Comparison of ENCODE assay signal across 8 cellular contexts in the genomic region with DNA sequence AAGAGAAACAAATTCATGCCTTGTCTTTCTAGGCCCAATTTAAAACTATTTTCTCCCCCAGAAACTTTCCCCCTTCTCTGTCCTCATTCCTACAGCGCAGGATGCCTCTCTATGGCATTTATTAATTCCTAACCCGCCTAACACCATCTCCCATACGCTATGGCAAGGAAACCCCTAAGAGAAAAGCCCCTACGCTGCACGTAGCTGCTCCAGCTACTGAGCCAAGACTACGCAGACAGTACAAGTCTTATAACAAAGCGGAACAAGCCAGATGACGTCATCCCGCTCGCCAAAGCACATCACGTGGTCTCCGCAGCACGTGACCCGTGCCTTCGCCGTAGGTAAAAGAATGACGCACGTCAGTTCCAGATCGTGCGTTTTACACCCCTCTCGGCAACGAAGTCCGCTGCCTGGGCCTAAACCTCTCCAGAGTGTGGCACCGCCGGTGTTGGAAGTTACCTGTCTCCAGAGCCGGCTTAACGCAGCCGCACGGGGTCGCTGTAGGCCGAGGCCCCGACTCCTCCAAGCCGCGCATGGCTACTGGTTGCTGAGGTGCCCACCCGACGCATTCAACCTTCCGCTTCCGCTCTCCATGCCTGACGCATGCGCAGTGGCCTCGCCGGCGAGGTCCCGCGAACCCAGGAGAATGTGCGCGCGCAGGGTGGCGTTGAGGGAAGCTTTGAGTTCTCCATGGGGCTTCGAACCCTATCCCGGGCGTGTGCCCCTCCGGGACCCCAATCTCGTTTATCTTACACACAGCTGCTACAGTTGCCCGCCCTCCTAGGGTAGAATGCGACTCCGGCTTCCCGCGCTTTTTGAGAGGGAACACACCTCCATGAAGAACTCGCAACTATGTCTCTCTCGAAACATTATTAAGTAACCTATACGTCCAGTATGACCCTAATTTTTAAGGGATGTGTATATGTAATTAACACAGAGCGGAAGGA. TPM values are rescaled to one million over a fixed set of nuclear protein-coding genes. Genes with fewer than 3 reads are reported as not detected.
DNase-seq lines count a peak whose midpoint lies in the region; ATAC-seq and TF ChIP-seq lines count a peak whose summit lies in the region.

A gene with protein sequence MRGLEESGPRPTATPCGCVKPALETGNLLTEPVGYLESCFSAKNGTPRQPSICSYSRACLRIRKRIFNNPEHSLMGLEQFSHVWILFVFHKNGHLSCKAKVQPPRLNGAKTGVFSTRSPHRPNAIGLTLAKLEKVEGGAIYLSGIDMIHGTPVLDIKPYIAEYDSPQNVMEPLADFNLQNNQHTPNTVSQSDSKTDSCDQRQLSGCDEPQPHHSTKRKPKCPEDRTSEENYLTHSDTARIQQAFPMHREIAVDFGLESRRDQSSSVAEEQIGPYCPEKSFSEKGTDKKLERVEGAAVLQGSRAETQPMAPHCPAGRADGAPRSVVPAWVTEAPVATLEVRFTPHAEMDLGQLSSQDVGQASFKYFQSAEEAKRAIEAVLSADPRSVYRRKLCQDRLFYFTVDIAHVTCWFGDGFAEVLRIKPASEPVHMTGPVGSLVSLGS (minus strand): TSS at position 542 of the 947 bp plus-strand sequence. CDS start 7 bp downstream, at position 535.

- peaks cover 3 to 19% of the 10 kb centered on the region in 2 donors for H3K4me1 ChIP-seq in ascending aorta
- no peaks in the 10 kb centered on the region for H3K4me1 ChIP-seq in rectal smooth muscle tissue (ENCODE audit: control insufficient read depth, insufficient read depth, low read length)
- no peaks in the 10 kb centered on the region for H3K4me1 ChIP-seq in aorta (ENCODE audit: control insufficient read depth in 1 of 2, insufficient read depth in 2 of 2, low read length in 2 of 2)

- no peaks in the 10 kb centered on the region for H3K9me3 ChIP-seq in ascending aorta
- H3K9me3 ChIP-seq in aorta (ENCODE audit: control insufficient read depth, low read length), result no peaks in the 10 kb centered on the region

- WGBS in aorta, 2 donors, result 1% methylated on average over 63 of the region's 63 CpGs

- H3K4me3 ChIP-seq in ascending aorta, result peak within 1 kb of the TSS; percentile 58 to 64
- peak within 1 kb of the TSS; percentile 86 for H3K4me3 ChIP-seq in rectal smooth muscle tissue (ENCODE audit: low read length)
- peak within 1 kb of the TSS; percentile 44 to 88 for H3K4me3 ChIP-seq in aorta (ENCODE audit: low read length in 2 of 2)

- H3K36me3 ChIP-seq in ascending aorta (no peaks in the 10 kb centered on the region), rectal smooth muscle tissue (ENCODE audit: control insufficient read depth, insufficient read depth, low read length) (no peaks in the 10 kb centered on the region), aorta (ENCODE audit: control insufficient read depth in 1 of 2, insufficient read depth in 2 of 2, low read length in 1 of 2) (no peaks in the 10 kb centered on the region)

- no peaks in the 10 kb centered on the region for H3K27me3 ChIP-seq in ascending aorta
- no peaks in the 10 kb centered on the region for H3K27me3 ChIP-seq in rectal smooth muscle tissue (ENCODE audit: control insufficient read depth, insufficient read depth, low read length)
- H3K27me3 ChIP-seq in aorta (ENCODE audit: control insufficient read depth in 1 of 2, insufficient read depth in 2 of 2, low read length in 1 of 2), result no peaks in the 10 kb centered on the region

- peak; percentile 84 for ATAC-seq in GM18502 (IDR thresholded peaks at IDR 0.05; ENCODE audit: poor library complexity, unreplicated experiment)
- ATAC-seq in HG02970 (IDR thresholded peaks at IDR 0.05; ENCODE audit: low FRiP score, unreplicated experiment), result peak; percentile 86
- peak; percentile 97 for ATAC-seq in aorta (ENCODE audit: low FRiP score)

- DNase-seq in NCI-H187 treated with DMSO at 0.1 percent for 48 hours (lab: John Stamatoyannopoulos, UW) (peak; percentile 67), ascending aorta (ENCODE audit: low spot score in 2 of 2) (peak; percentile 93 to 99), hepatic stellate cell (ENCODE audit: low spot score) (peak; percentile 96), aorta (peak; percentile 99 to 100)

- H3K27ac ChIP-seq in ascending aorta, result peak within 1 kb of the TSS; percentile 92 to 94
- peak within 1 kb of the TSS; percentile 98 for H3K27ac ChIP-seq in rectal smooth muscle tissue (ENCODE audit: low read depth, low read length)
- peak within 1 kb of the TSS; percentile 77 to 91 for H3K27ac ChIP-seq in aorta (ENCODE audit: low read depth in 1 of 2, low read length in 2 of 2)

- intact Hi-C loops in T-helper 2 cell treated with Interferon-gamma antibody and Interleukin-4, amounts not matched to agents 100 ng/mL and 5 ng/mL, for 36 hours (cut with micrococcal nuclease), result loop anchor here (1.0 to 10.0 kb wide), 11 partner anchors 17 to 873 kb away; a partner anchor contains a TSS
- intact Hi-C loops in ascending aorta (cut with DNase I) (loop anchor here (1.0 to 5.0 kb wide), 9 partner anchors 62 to 1900 kb away; a partner anchor contains a TSS), aorta (cut with DNase I) (loop anchor here (1.0 to 10.0 kb wide), 6 partner anchors 61 to 341 kb away; a partner anchor contains a TSS)

- TF ChIP-seq CTCF in ascending aorta (IDR thresholded peaks at IDR 0.05), result peak; percentile 29 to 62 (median 30)

- peak within 1 kb of the TSS; percentile 83 for H3K9ac ChIP-seq in rectal smooth muscle tissue (ENCODE audit: low read length)

RNA-seq across cellular contexts. Expression of the gene that starts here (rescaled TPM):
- total RNA-seq in T-helper 2 cell treated with Interferon-gamma antibody and Interleukin-4, amounts not matched to agents 100 ng/mL and 5 ng/mL, for 36 hours, result 26.3 and 27.6 TPM in 2 replicates
- total RNA-seq in ascending aorta (24.8 TPM), aorta (10 to 100 TPM in 1 of 2 donors, 1 to 10 TPM in 1; 9.6 to 10.7 TPM)
- 1 to 10 TPM; 5.5 to 7.5 TPM for polyA plus RNA-seq in aorta

Comparison
In these comparisons a context has a peak if more than half of its experiments do, and no peak if none do; other contexts are left out.
1. Peak in every context shown above with its lines: DNase-seq, ATAC-seq, H3K4me3 ChIP-seq and H3K27ac ChIP-seq.